ENCODE assay signal across 8 cellular contexts in the genomic region with DNA sequence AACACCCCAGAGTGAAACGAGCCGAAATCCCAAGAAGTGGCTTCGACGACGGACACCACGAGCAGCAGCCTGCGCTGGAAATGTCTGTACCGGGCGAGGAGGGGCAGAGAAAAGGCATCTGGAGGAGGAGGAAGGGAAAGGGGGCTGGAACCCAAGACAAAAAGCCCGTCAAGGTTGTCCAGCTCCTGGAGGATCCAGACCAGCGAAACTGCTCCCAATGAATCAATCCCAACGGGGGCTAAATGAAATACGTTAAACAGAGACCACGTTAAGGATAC. TPM values are rescaled to one million over a fixed set of nuclear protein-coding genes. Genes with fewer than 3 reads are reported as not detected.
A peak's percentile ranks its signal among the peaks of the same experiment; 100 is the strongest.
DNase-seq lines count a peak whose midpoint lies in the region; ATAC-seq and TF ChIP-seq lines count a peak whose summit lies in the region.

No MANE protein-coding gene starts in this region.

- H3K23ac ChIP-seq in mesendoderm (ENCODE audit: low read length): no peak overlapping the region

- H2BK15ac ChIP-seq in mesendoderm (replicated peaks; ENCODE audit: low read depth): no peak overlapping the region

- DNase-seq in DMS 273 treated with DMSO at 0.1 percent for 48 hours (lab: John Stamatoyannopoulos, UW) (peak; percentile 64), HFF-Myc (ENCODE audit: extremely low read depth, low read depth) (peak; percentile 16), SK-N-SH (peak; percentile 51), mesendoderm (peak; percentile 81), thoracic aorta (ENCODE audit: low spot score) (no peak)

- CTCF ChIA-PET in SK-N-SH (lab: Yijun Ruan, JAX): interaction anchor here (1.8 to 2.3 kb wide), 2 partner anchors 13 to 29 kb away, joined by 4 to 11 read pairs; no protein-coding TSS in a partner anchor

- peaks cover 6% of the 10 kb centered on the region for H3K79me1 ChIP-seq in mesendoderm (ENCODE audit: low read length)

- H3K27me3 ChIP-seq in SK-N-SH (ENCODE audit: insufficient read depth) (no peaks in the 10 kb centered on the region), ectodermal cell (ENCODE audit: control insufficient read depth, insufficient read depth, low read length, poor library complexity, severe bottlenecking) (no peaks in the 10 kb centered on the region), mesendoderm (ENCODE audit: insufficient read depth, low read length, poor library complexity) (no peaks in the 10 kb centered on the region), thoracic aorta (replicated peaks; ENCODE audit: insufficient read depth) (no peaks in the 10 kb centered on the region)

- H3K4me3 ChIP-seq in HFF-Myc (replicated peaks; ENCODE audit: low read depth, low read length): peak overlapping the region; percentile 91
- peak overlapping the region; percentile 84 to 93 for H3K4me3 ChIP-seq in SK-N-SH (ENCODE audit: low read depth in 2 of 2, low read length in 1 of 2)
- H3K4me3 ChIP-seq in ectodermal cell (ENCODE audit: insufficient read depth, low read depth, low read length): peak overlapping the region; percentile 67
- peak overlapping the region; percentile 88 for H3K4me3 ChIP-seq in mesendoderm (ENCODE audit: low read length)
- H3K4me3 ChIP-seq in thoracic aorta: peak overlapping the region; percentile 85

- H2AFZ ChIP-seq in SK-N-SH (ENCODE audit: low read depth): peak overlapping the region; percentile 85

- under 1% methylated on average over 12 of the region's 14 CpGs for WGBS in SK-N-SH (ENCODE audit: low lambda C conversion rate)
- 0% methylated on average over 14 of the region's 14 CpGs for WGBS in ectodermal cell, 2 experiments
- no CpG with 5 or more reads among the region's 14 CpGs for WGBS in mesendoderm (ENCODE audit: extremely low coverage, insufficient coverage, low lambda C conversion rate)

- no peak for TF ChIP-seq RAD21 in SK-N-SH (IDR thresholded peaks at IDR 0.05; ENCODE audit: low read length)

- no peak for TF ChIP-seq CTCF in HFF-Myc (IDR thresholded peaks at IDR 0.05; ENCODE audit: low read depth, low read length, missing control alignments)
- no peak for TF ChIP-seq CTCF in SK-N-SH (IDR thresholded peaks at IDR 0.05)
- no peak for TF ChIP-seq CTCF in thoracic aorta (IDR thresholded peaks at IDR 0.05)

- no peak for TF ChIP-seq EP300 in SK-N-SH (IDR thresholded peaks at IDR 0.05; ENCODE audit: borderline replicate concordance in 1 of 2, low read depth in 1 of 2, low read length in 1 of 2)

- no peak overlapping the region for H2AK5ac ChIP-seq in mesendoderm (ENCODE audit: low read length)

- H3K4me1 ChIP-seq in SK-N-SH (ENCODE audit: control insufficient read depth in 1 of 2, insufficient read depth in 2 of 2, low read depth in 1 of 2, low read length in 1 of 2): peaks cover 4 to 12% of the 10 kb centered on the region in 2 experiments; a peak in 3 of 4 replicates
- no peaks in the 10 kb centered on the region for H3K4me1 ChIP-seq in ectodermal cell (ENCODE audit: control insufficient read depth, insufficient read depth, low read length)
- peaks cover 2% of the 10 kb centered on the region for H3K4me1 ChIP-seq in mesendoderm (ENCODE audit: control insufficient read depth, low read depth, low read length)
- peaks cover 6 to 8% of the 10 kb centered on the region in 2 donors for H3K4me1 ChIP-seq in thoracic aorta (ENCODE audit: control insufficient read depth in 1 of 2, low read depth in 2 of 2)

- H3K79me2 ChIP-seq in SK-N-SH (ENCODE audit: insufficient read depth): peaks cover 46% of the 10 kb centered on the region
- H3K79me2 ChIP-seq in mesendoderm (ENCODE audit: control insufficient read depth, insufficient read depth, low read length): peaks cover 9% of the 10 kb centered on the region

- peak overlapping the region; percentile 97 for H3K56ac ChIP-seq in mesendoderm (ENCODE audit: low read length)

- H3K4me2 ChIP-seq in SK-N-SH (peak overlapping the region; percentile 89), mesendoderm (ENCODE audit: low read length) (peak overlapping the region; percentile 58)

- H3K9ac ChIP-seq in SK-N-SH: peak overlapping the region; percentile 81
- peak overlapping the region; percentile 91 for H3K9ac ChIP-seq in mesendoderm (ENCODE audit: low read length)

- no peak overlapping the region for H4K5ac ChIP-seq in mesendoderm (ENCODE audit: low read length)

- H3K9me3 ChIP-seq in SK-N-SH (no peaks in the 10 kb centered on the region; the same call in 1 of the 2 replicates), ectodermal cell (ENCODE audit: control insufficient read depth, low read length) (no peaks in the 10 kb centered on the region), thoracic aorta (no peaks in the 10 kb centered on the region)

- H3K27ac ChIP-seq in SK-N-SH (ENCODE audit: low read depth in 2 of 2, low read length in 1 of 2): peak overlapping the region; percentile 81 to 97
- peak overlapping the region; percentile 81 for H3K27ac ChIP-seq in ectodermal cell (ENCODE audit: insufficient read depth, low read depth, low read length, poor library complexity, severe bottlenecking)
- H3K27ac ChIP-seq in mesendoderm (ENCODE audit: low read depth, low read length): peak overlapping the region; percentile 69
- H3K27ac ChIP-seq in thoracic aorta: peak overlapping the region; percentile 83 to 90

- no peak for ATAC-seq in thoracic aorta (ENCODE audit: insufficient number of reproducible peaks, low FRiP score, low read depth)
- no peak for ATAC-seq in GM19395 (IDR thresholded peaks at IDR 0.05; ENCODE audit: unreplicated experiment)
- ATAC-seq in HG03521 (IDR thresholded peaks at IDR 0.05; ENCODE audit: unreplicated experiment): no peak

- H4K20me1 ChIP-seq in SK-N-SH (ENCODE audit: insufficient read depth): no peaks in the 10 kb centered on the region

- POLR2A ChIA-PET in SK-N-SH (lab: Yijun Ruan, JAX): interaction anchor here (1.0 to 1.7 kb wide), 4 partner anchors 9 to 370 kb away, joined by 3 to 9 read pairs (median 3); a partner anchor contains a TSS

- H3K4ac ChIP-seq in mesendoderm (ENCODE audit: low read depth, low read length): peak overlapping the region; percentile 24

- peak overlapping the region; percentile 60 for H3K18ac ChIP-seq in mesendoderm (ENCODE audit: low read length)

- H3K36me3 ChIP-seq in SK-N-SH (replicated peaks in 1 of 2; ENCODE audit: control insufficient read depth in 1 of 2, insufficient read depth in 2 of 2, low read length in 1 of 2) (peaks cover 0 to 5% of the 10 kb centered on the region in 2 experiments), ectodermal cell (ENCODE audit: control insufficient read depth, insufficient read depth, low read length) (no peaks in the 10 kb centered on the region), mesendoderm (ENCODE audit: control insufficient read depth, insufficient read depth, low read length) (no peaks in the 10 kb centered on the region), thoracic aorta (no peaks in the 10 kb centered on the region)

- H4K8ac ChIP-seq in mesendoderm (ENCODE audit: low read depth, low read length): no peak overlapping the region

- H3F3A ChIP-seq in SK-N-SH (replicated peaks; ENCODE audit: insufficient read depth): peaks cover 3% of the 10 kb centered on the region

- H2BK120ac ChIP-seq in mesendoderm (ENCODE audit: low read depth, low read length): no peak overlapping the region

- no peaks in the 10 kb centered on the region; the same call in 1 of the 2 replicates for H3K9me2 ChIP-seq in SK-N-SH

- H2BK5ac ChIP-seq in mesendoderm (ENCODE audit: low read length): peak overlapping the region; percentile 66

TF ChIP-seq in SK-N-SH, 30 proteins besides CTCF, POLR2A, EP300 and RAD21:
- TF ChIP-seq, protein P1, sequence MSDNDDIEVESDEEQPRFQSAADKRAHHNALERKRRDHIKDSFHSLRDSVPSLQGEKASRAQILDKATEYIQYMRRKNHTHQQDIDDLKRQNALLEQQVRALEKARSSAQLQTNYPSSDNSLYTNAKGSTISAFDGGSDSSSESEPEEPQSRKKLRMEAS (IDR thresholded peaks at IDR 0.05; ENCODE audit: low read depth): peak; percentile 86
- TF ChIP-seq MXI1 (IDR thresholded peaks at IDR 0.05; ENCODE audit: low read depth, low read length) (peak; percentile 36), GABPA (IDR thresholded peaks at IDR 0.05; ENCODE audit: low read depth) (no peak)
- TF ChIP-seq, protein P2, sequence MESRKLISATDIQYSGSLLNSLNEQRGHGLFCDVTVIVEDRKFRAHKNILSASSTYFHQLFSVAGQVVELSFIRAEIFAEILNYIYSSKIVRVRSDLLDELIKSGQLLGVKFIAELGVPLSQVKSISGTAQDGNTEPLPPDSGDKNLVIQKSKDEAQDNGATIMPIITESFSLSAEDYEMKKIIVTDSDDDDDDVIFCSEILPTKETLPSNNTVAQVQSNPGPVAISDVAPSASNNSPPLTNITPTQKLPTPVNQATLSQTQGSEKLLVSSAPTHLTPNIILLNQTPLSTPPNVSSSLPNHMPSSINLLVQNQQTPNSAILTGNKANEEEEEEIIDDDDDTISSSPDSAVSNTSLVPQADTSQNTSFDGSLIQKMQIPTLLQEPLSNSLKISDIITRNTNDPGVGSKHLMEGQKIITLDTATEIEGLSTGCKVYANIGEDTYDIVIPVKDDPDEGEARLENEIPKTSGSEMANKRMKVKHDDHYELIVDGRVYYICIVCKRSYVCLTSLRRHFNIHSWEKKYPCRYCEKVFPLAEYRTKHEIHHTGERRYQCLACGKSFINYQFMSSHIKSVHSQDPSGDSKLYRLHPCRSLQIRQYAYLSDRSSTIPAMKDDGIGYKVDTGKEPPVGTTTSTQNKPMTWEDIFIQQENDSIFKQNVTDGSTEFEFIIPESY (IDR thresholded peaks at IDR 0.05; ENCODE audit: borderline replicate concordance, low read depth): no peak
TF ChIP-seq in SK-N-SH: peak in this region for 2.

RNA-seq across cellular contexts. Expression of a gene that starts 0.5 kb away (rescaled TPM):
- 7.0 and 10.1 TPM in 2 replicates for polyA plus RNA-seq in SK-N-SH (2012; rRNA removed)
- polyA plus RNA-seq in SK-N-SH (2012; cell fraction: cytosol; rRNA removed): 9.0 and 9.2 TPM in 2 replicates
- 11.7 and 21.7 TPM in 2 replicates for polyA plus RNA-seq in SK-N-SH (2012; cell fraction: nucleus; rRNA removed)
- 80.6 TPM for polyA plus RNA-seq in ectodermal cell (2013, experiment 1 of 4)
- polyA plus RNA-seq in ectodermal cell (2013, experiment 2 of 4): 85.3 TPM
- 72.6 TPM for polyA plus RNA-seq in ectodermal cell (2013, experiment 3 of 4)
- 74.8 TPM for polyA plus RNA-seq in ectodermal cell (2013, experiment 4 of 4)
- 57.1 TPM for polyA plus RNA-seq in mesendoderm (2013, experiment 1 of 2)
- polyA plus RNA-seq in mesendoderm (2013, experiment 2 of 2): 57.2 TPM
- 10 to 100 TPM; 50.0 to 74.5 TPM for total RNA-seq in thoracic aorta
